8 cellular contexts compared by ENCODE assay signal in the genomic region with DNA sequence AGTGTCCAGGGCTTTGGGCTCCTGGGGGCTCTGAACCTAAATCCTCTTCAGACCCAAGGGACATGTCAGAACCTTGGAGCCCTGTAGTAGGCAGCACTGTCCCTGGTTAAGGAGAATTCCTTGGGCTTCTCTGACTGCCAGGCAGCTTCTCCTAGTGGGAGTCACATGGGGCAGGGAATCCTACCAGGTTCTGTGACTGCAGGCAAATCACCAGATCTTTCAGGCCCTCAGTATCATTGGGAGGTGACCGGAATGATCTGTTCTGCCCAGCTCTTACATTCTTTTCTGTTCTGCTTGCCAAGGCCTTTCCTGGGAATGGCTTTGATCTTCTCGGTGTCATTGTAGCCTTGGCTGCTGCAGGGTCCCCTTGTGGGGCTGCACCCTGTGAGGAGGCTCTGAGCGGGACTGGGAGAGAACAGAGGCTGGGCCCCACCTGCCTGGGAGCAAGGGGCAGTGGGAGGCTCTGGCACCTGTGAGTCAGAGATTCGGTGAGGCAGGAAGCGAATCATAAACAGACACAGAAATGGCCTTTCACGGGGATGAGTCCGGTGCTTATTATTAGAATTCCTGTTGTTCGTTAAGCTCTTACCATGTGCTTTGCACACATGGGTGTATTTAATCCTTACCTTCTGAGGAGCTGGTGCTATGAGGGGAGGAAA. TPM values are rescaled to one million over a fixed set of nuclear protein-coding genes. Genes with fewer than 3 reads are reported as not detected.
A peak's percentile ranks its signal among the peaks of the same experiment; 100 is the strongest.
DNase-seq lines count a peak whose midpoint lies in the region; ATAC-seq, FAIRE-seq and TF ChIP-seq lines count a peak whose summit lies in the region.

No MANE protein-coding gene starts in this region.

- no peak for DNase-seq in CD4-positive, CD25-positive, alpha-beta regulatory T cell
- peak; percentile 32 for DNase-seq in RCC 7860 (ENCODE audit: low spot score)
- DNase-seq in H1 (ENCODE audit: low read depth in 1 of 2, low spot score in 2 of 2), result no peak
- DNase-seq in posterior vena cava (ENCODE audit: low spot score), result no peak
- no peak for DNase-seq in NCI-H2107 (lab: John Stamatoyannopoulos, UW)

- WGBS in H1 (ENCODE audit: extremely low coverage in 1 of 2, insufficient coverage in 1 of 2, insufficient read length in 1 of 2, insufficient replicate concordance in 2 of 2, low coverage in 1 of 2, low lambda C conversion rate in 2 of 2, missing lambda C conversion rate in 1 of 2), 2 experiments, result 90% methylated on average over 8 of the region's 8 CpGs; no CpG with 5 or more reads in 1 of the 2 experiments

- H3K27me3 ChIP-seq in CD4-positive, CD25-positive, alpha-beta regulatory T cell (ENCODE audit: control insufficient read depth, insufficient read depth, low read length), result no peaks in the 10 kb centered on the region
- H3K27me3 ChIP-seq in H1 (replicated peaks in 1 of 4; ENCODE audit: control insufficient read depth in 3 of 4, extremely low read depth in 1 of 4, insufficient read depth in 3 of 4, low read length in 3 of 4), result no peaks in the 10 kb centered on the region

- POLR2A ChIA-PET in H1 (lab: Charles Lee; ENCODE audit: partially characterized antibody), result interaction anchor here (1.1 to 3.8 kb wide), 3 partner anchors 12 to 17 kb away, joined by 4 to 33 read pairs (median 4); partner anchors contain the start of gene CEP68

- no peak overlapping the region for H3K4me2 ChIP-seq in H1 (ENCODE audit: insufficient read depth in 1 of 2, low read depth in 2 of 2, low read length in 2 of 2)

- no peak for ATAC-seq in CD4-positive, CD25-positive, alpha-beta regulatory T cell (ENCODE audit: low read depth in 2 of 2)
- ATAC-seq in HG03439 (IDR thresholded peaks at IDR 0.05; ENCODE audit: unreplicated experiment), result no peak
- ATAC-seq in GM19324 (IDR thresholded peaks at IDR 0.05; ENCODE audit: low FRiP score, unreplicated experiment), result no peak

- TF ChIP-seq CTCF in H1 (IDR thresholded peaks at IDR 0.05; ENCODE audit: control extremely low read depth in 1 of 3, insufficient read depth in 1 of 3, low read depth in 1 of 3, low read length in 3 of 3) (peak; percentile 3 to 37 (median 28); a peak in 3 of 4 replicates), nephron (IDR thresholded peaks at IDR 0.05; ENCODE audit: unreplicated experiment in 3 of 3) (no peak)

- H3K9me3 Mint-ChIP-seq in CD4-positive, CD25-positive, alpha-beta regulatory T cell, result no peaks in the 10 kb centered on the region
- no peaks in the 10 kb centered on the region for H3K9me3 Mint-ChIP-seq in nephron

- peaks cover under 1% of the 10 kb centered on the region for H3K4me1 ChIP-seq in CD4-positive, CD25-positive, alpha-beta regulatory T cell (ENCODE audit: control insufficient read depth, insufficient read depth, low read length, poor library complexity, severe bottlenecking)
- peaks cover 0 to under 1% (median 0%) of the 10 kb centered on the region in 4 experiments; a peak in 1 of 7 replicates for H3K4me1 ChIP-seq in H1 (replicated peaks in 1 of 4; ENCODE audit: control insufficient read depth in 3 of 4, insufficient read depth in 4 of 4, low read length in 3 of 4)

- no peak for TF ChIP-seq EP300 in H1 (IDR thresholded peaks at IDR 0.05; ENCODE audit: borderline replicate concordance in 1 of 2, low read depth in 2 of 2, low read length in 2 of 2)

- CTCF ChIA-PET in H1 (lab: Charles Lee; ENCODE audit: partially characterized antibody), result interaction anchor here (0.7 to 2.6 kb wide), 14 partner anchors 11 to 152 kb away, joined by 3 to 20 read pairs (median 4); no protein-coding TSS in a partner anchor

- H2BK5ac ChIP-seq in H1 (ENCODE audit: low read depth, low read length), result no peak overlapping the region

- H4K91ac ChIP-seq in H1 (replicated peaks; ENCODE audit: insufficient read length, low read length), result no peak overlapping the region

- no peak overlapping the region for H3K4ac ChIP-seq in H1 (replicated peaks; ENCODE audit: insufficient read length, low read depth, low read length)

- H2BK120ac ChIP-seq in H1 (replicated peaks; ENCODE audit: low read depth, low read length), result no peak overlapping the region

- H2BK20ac ChIP-seq in H1 (ENCODE audit: low read length), result no peak overlapping the region

- no peaks in the 10 kb centered on the region for H3K23me2 ChIP-seq in H1 (ENCODE audit: low read depth, low read length)

- TF ChIP-seq POLR2A in H1 (IDR thresholded peaks at IDR 0.05; ENCODE audit: control extremely low read depth in 1 of 2, low read depth in 2 of 2, low read length in 2 of 2), result no peak

- no peak overlapping the region for H3K23ac ChIP-seq in H1 (ENCODE audit: insufficient read length)

- no peak overlapping the region for H2AFZ ChIP-seq in H1 (ENCODE audit: low read length)

- H3K36me3 Mint-ChIP-seq in CD4-positive, CD25-positive, alpha-beta regulatory T cell, result peaks cover 6% of the 10 kb centered on the region
- H3K36me3 Mint-ChIP-seq in nephron (ENCODE audit: low read depth), result peaks cover 38% of the 10 kb centered on the region

- H3K79me2 ChIP-seq in H1 (ENCODE audit: control insufficient read depth in 1 of 2, insufficient read depth in 2 of 2, low read length in 2 of 2), result peaks cover 0 to 29% of the 10 kb centered on the region in 2 experiments; a peak in 2 of 4 replicates

- no peak overlapping the region for H3K18ac ChIP-seq in H1 (ENCODE audit: extremely low read depth, low read length)

- peaks cover 0 to 30% (median 11%) of the 10 kb centered on the region in 4 donors for H3K4me1 Mint-ChIP-seq in CD4-positive, CD25-positive, alpha-beta regulatory T cell
- H3K4me1 Mint-ChIP-seq in nephron, result peaks cover 11% of the 10 kb centered on the region

- H3K27ac Mint-ChIP-seq in CD4-positive, CD25-positive, alpha-beta regulatory T cell, result peak overlapping the region; percentile 72 to 94 (median 88)
- H3K27ac Mint-ChIP-seq in nephron, result peak overlapping the region in 2 of 3 experiments; percentile 2 to 72

- FAIRE-seq in RCC 7860 (lab: Jason Lieb, UNC), result no peak
- no peak for FAIRE-seq in H1 (lab: Jason Lieb, UNC)

- no peak overlapping the region for H3K9ac ChIP-seq in H1 (replicated peaks in 1 of 4; ENCODE audit: extremely low read depth in 1 of 4, low read depth in 3 of 4, low read length in 3 of 4)

- peak in 1 of 2 experiments; percentile 41; a peak in 2 of 4 replicates for TF ChIP-seq RAD21 in H1 (IDR thresholded peaks at IDR 0.05 in 1 of 2, conservative IDR thresholded peaks at IDR 0.05 in 1 of 2; ENCODE audit: low read depth in 2 of 2, low read length in 2 of 2)

- H2BK15ac ChIP-seq in H1 (ENCODE audit: low read length), result no peak overlapping the region

- H3K9me3 ChIP-seq in CD4-positive, CD25-positive, alpha-beta regulatory T cell (ENCODE audit: control insufficient read depth in 2 of 2, low read length in 2 of 2), result no peaks in the 10 kb centered on the region
- no peaks in the 10 kb centered on the region for H3K9me3 ChIP-seq in H1 (ENCODE audit: insufficient read depth in 2 of 2, low read depth in 1 of 2, low read length in 1 of 2)

- peaks cover 12% of the 10 kb centered on the region; the same call in 1 of the 2 replicates for H3K79me1 ChIP-seq in H1 (ENCODE audit: low read depth, low read length)

- H2AK5ac ChIP-seq in H1 (ENCODE audit: low read depth, low read length), result no peak overlapping the region

- intact Hi-C loops in posterior vena cava (cut with DNase I), result no loop called here

- no peaks in the 10 kb centered on the region for H3K27me3 Mint-ChIP-seq in CD4-positive, CD25-positive, alpha-beta regulatory T cell
- no peaks in the 10 kb centered on the region for H3K27me3 Mint-ChIP-seq in nephron (ENCODE audit: low read depth)

- no peak overlapping the region for H3K27ac ChIP-seq in CD4-positive, CD25-positive, alpha-beta regulatory T cell (ENCODE audit: insufficient read depth, low read length, poor library complexity, severe bottlenecking)
- no peak overlapping the region for H3K27ac ChIP-seq in H1 (ENCODE audit: low read depth, low read length)

- no peak overlapping the region for H3K14ac ChIP-seq in H1 (ENCODE audit: insufficient read length)

- H3K36me3 ChIP-seq in CD4-positive, CD25-positive, alpha-beta regulatory T cell (ENCODE audit: control insufficient read depth, insufficient read depth, low read length), result peaks cover 54% of the 10 kb centered on the region
- H3K36me3 ChIP-seq in H1 (ENCODE audit: control insufficient read depth in 2 of 4, insufficient read depth in 4 of 4, low read length in 3 of 4), result peaks cover 20 to 58% (median 36%) of the 10 kb centered on the region in 4 experiments

- no peak overlapping the region for H4K5ac ChIP-seq in H1 (ENCODE audit: insufficient read length, low read depth, low read length)

- no peak overlapping the region for H3K4me3 ChIP-seq in CD4-positive, CD25-positive, alpha-beta regulatory T cell (ENCODE audit: low read depth, low read length)
- no peak overlapping the region for H3K4me3 ChIP-seq in H1 (ENCODE audit: extremely low read depth in 1 of 4, insufficient read depth in 2 of 4, low read depth in 3 of 4, low read length in 4 of 4)

- no peak overlapping the region for H2BK12ac ChIP-seq in H1 (ENCODE audit: low read depth, low read length)

- no peak overlapping the region for H4K8ac ChIP-seq in H1 (ENCODE audit: extremely low read depth, insufficient read depth, low read length)

- no peak overlapping the region for H3K4me3 Mint-ChIP-seq in CD4-positive, CD25-positive, alpha-beta regulatory T cell
- H3K4me3 Mint-ChIP-seq in nephron, result no peak overlapping the region

- peaks cover 12 to 16% of the 10 kb centered on the region in 2 experiments for H4K20me1 ChIP-seq in H1 (replicated peaks in 1 of 2; ENCODE audit: control insufficient read depth in 1 of 2, insufficient read depth in 2 of 2, low read length in 2 of 2)

- no peak overlapping the region for H3K56ac ChIP-seq in H1 (replicated peaks; ENCODE audit: insufficient read length, low read depth, low read length)

RNA-seq across cellular contexts. Expression of gene CEP68, which starts 14.1 kb away (rescaled TPM):
- 18.8 TPM for total RNA-seq in CD4-positive, CD25-positive, alpha-beta regulatory T cell
- 10 to 100 TPM; 19.9 to 27.8 (median 26.7) TPM for polyA plus RNA-seq in CD4-positive, CD25-positive, alpha-beta regulatory T cell
- 22.5 and 23.2 TPM in 2 replicates for total RNA-seq in H1 (2021; fragmentation: NEBNext Ultra II Directional; extraction: Animal tissue kit (Norgen Biotek cat#: 25700))
- polyA plus RNA-seq in H1 (2011; rRNA removed), result 24.7 and 35.5 TPM in 2 replicates
- polyA plus RNA-seq in H1 (2011; cell fraction: cytosol; rRNA removed), result 20.4 TPM
- polyA plus RNA-seq in H1 (2011; cell fraction: nucleus; rRNA removed), result 40.5 TPM
- 16.9 to 20.7 TPM (median 18.1 TPM) in 4 replicates for polyA plus RNA-seq in H1 (2012, experiment 1 of 2)
- 6.4 TPM for polyA plus RNA-seq in H1 (2012, experiment 2 of 2)
- 13.5 TPM for polyA plus RNA-seq in H1 (2013, experiment 1 of 2)
- polyA plus RNA-seq in H1 (2013, experiment 2 of 2), result 12.5 TPM
- 34.2 and 41.1 TPM in 2 replicates for polyA minus RNA-seq in H1 (2011; rRNA and poly(A)+ RNA removed)
- 15.8 TPM for polyA minus RNA-seq in H1 (2011; cell fraction: cytosol; rRNA and poly(A)+ RNA removed)
- polyA minus RNA-seq in H1 (2011; cell fraction: nucleus; rRNA and poly(A)+ RNA removed), result 40.5 TPM
- 10 to 100 TPM; 16.2 to 20.3 TPM for total RNA-seq in posterior vena cava

RNA-seq across cellular contexts. Expression of gene RAB1A, which starts 59.6 kb away (rescaled TPM):
- total RNA-seq in CD4-positive, CD25-positive, alpha-beta regulatory T cell, result 79.3 TPM
- polyA plus RNA-seq in CD4-positive, CD25-positive, alpha-beta regulatory T cell, result 10 to 100 TPM; 50.4 to 64.7 (median 58.0) TPM
- 119 and 120 TPM in 2 replicates for total RNA-seq in H1 (2021; fragmentation: NEBNext Ultra II Directional; extraction: Animal tissue kit (Norgen Biotek cat#: 25700))
- 40.6 and 77.9 TPM in 2 replicates for polyA plus RNA-seq in H1 (2011; rRNA removed)
- polyA plus RNA-seq in H1 (2011; cell fraction: cytosol; rRNA removed), result 89.3 TPM
- 16.5 TPM for polyA plus RNA-seq in H1 (2011; cell fraction: nucleus; rRNA removed)
- polyA plus RNA-seq in H1 (2012, experiment 1 of 2), result 96.8 to 146 TPM (median 100 TPM) in 4 replicates
- polyA plus RNA-seq in H1 (2012, experiment 2 of 2), result 13.5 TPM
- polyA plus RNA-seq in H1 (2013, experiment 1 of 2), result 82.1 TPM
- 83.0 TPM for polyA plus RNA-seq in H1 (2013, experiment 2 of 2)
- polyA minus RNA-seq in H1 (2011; rRNA and poly(A)+ RNA removed), result 38.1 and 55.0 TPM in 2 replicates
- polyA minus RNA-seq in H1 (2011; cell fraction: cytosol; rRNA and poly(A)+ RNA removed), result 35.7 TPM
- 27.6 TPM for polyA minus RNA-seq in H1 (2011; cell fraction: nucleus; rRNA and poly(A)+ RNA removed)
- total RNA-seq in posterior vena cava, result 100 to 1,000 TPM; 138 to 146 TPM

Comparison
In these comparisons a context has a peak if more than half of its experiments do, and no peak if none do; other contexts are left out.
1. CTCF ChIP-seq: peak in H1 (3 of 3); none in nephron (0 of 3).